In the genomic region with DNA sequence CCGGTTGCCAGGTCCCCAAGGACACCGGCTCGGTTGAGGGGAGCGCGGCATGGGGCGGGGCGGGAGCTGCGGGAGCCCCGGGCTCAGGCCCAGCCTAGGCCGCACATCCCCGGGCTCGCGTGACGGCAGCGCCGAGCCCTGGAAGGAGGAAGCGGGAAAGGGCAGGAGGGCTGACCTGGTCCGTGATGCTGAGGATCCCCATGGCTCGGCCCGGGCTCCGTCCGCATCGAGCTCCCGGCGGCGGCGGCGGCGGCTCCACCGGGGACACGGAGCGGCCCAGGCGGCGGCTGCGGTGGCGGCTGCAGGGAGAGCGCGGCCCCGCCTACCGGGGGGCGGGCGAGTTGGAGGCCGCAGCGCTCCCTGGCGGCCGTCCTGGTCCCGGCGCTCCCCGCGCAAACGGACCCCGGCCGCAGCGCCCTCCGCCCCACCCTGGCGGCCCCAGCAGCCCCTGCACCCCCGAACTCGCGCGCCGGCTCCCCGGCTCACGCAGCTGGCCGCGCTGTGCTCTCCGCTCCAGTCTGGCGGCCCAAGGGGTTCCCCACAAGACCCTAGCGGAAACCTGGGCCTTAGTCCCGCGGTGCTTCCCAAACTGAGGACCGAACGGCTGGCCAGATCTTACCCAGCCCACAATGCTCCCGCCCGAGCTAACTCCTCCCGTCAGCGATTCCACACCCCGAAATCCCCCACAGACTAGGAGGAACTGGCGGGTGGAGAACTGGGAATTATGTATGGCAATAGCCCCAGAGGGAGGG, we compare ENCODE assay signal across 1 cellular context.
A peak's percentile ranks its signal among the peaks of the same experiment; 100 is the strongest.
TF ChIP-seq lines count a peak whose summit lies in the region.

TSS of gene ANKRD52 (minus strand) at position 317 of the 752 bp plus-strand sequence. CDS start at position 202, 115 bp downstream.

TF ChIP-seq in HEK293, 187 proteins besides CTCF, POLR2A, EP300 and RAD21 (continued from another document):
- TF ChIP-seq OSR2 (tag by site-specific recombination; IDR thresholded peaks at IDR 0.05): peak; percentile 54; the same call in 1 of the 2 replicates
- TF ChIP-seq ZFHX2 (tag by site-specific recombination; conservative IDR thresholded peaks at IDR 0.05): peak; percentile 16; the same call in 1 of the 2 replicates
- no peak for TF ChIP-seq ZNF521 (tag by site-specific recombination; IDR thresholded peaks at IDR 0.05)
- TF ChIP-seq SP2 (tag by site-specific recombination; IDR thresholded peaks at IDR 0.05): peak; percentile 57
- no peak for TF ChIP-seq ZNF529 (tag by site-specific recombination; IDR thresholded peaks at IDR 0.05; ENCODE audit: insufficient replicate concordance)
- no peak; the same call in 1 of the 2 replicates for TF ChIP-seq ZNF692 (tag by site-specific recombination; IDR thresholded peaks at IDR 0.05)
- TF ChIP-seq IKZF3 (tag by site-specific recombination; IDR thresholded peaks at IDR 0.05): peak; percentile 59
- no peak for TF ChIP-seq ZBTB49 (tag by site-specific recombination; IDR thresholded peaks at IDR 0.05; ENCODE audit: low read depth)
- TF ChIP-seq ZNF544 (tag by site-specific recombination; IDR thresholded peaks at IDR 0.05): no peak
- no peak for TF ChIP-seq ZNF623 (tag by site-specific recombination; IDR thresholded peaks at IDR 0.05)
- TF ChIP-seq, protein P1, sequence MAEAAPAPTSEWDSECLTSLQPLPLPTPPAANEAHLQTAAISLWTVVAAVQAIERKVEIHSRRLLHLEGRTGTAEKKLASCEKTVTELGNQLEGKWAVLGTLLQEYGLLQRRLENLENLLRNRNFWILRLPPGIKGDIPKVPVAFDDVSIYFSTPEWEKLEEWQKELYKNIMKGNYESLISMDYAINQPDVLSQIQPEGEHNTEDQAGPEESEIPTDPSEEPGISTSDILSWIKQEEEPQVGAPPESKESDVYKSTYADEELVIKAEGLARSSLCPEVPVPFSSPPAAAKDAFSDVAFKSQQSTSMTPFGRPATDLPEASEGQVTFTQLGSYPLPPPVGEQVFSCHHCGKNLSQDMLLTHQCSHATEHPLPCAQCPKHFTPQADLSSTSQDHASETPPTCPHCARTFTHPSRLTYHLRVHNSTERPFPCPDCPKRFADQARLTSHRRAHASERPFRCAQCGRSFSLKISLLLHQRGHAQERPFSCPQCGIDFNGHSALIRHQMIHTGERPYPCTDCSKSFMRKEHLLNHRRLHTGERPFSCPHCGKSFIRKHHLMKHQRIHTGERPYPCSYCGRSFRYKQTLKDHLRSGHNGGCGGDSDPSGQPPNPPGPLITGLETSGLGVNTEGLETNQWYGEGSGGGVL (tag by site-specific recombination; IDR thresholded peaks at IDR 0.05): peak; percentile 72
- TF ChIP-seq REPIN1 (tag by site-specific recombination; IDR thresholded peaks at IDR 0.05; ENCODE audit: low read depth): no peak
- TF ChIP-seq ZNF280C (tag by site-specific recombination; IDR thresholded peaks at IDR 0.05): no peak
- TF ChIP-seq, protein P2, sequence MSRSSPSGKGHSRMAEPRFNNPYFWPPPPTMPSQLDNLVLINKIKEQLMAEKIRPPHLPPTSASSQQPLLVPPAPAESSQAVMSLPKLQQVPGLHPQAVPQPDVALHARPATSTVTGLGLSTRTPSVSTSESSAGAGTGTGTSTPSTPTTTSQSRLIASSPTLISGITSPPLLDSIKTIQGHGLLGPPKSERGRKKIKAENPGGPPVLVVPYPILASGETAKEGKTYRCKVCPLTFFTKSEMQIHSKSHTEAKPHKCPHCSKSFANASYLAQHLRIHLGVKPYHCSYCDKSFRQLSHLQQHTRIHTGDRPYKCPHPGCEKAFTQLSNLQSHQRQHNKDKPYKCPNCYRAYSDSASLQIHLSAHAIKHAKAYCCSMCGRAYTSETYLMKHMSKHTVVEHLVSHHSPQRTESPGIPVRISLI (tag by site-specific recombination; IDR thresholded peaks at IDR 0.05): no peak
- TF ChIP-seq INSM2 (tag by site-specific recombination; IDR thresholded peaks at IDR 0.05): 0 out of 2 replicates have a peak, but pooled peaks have one; percentile 32
- TF ChIP-seq ZNF211 (tag by site-specific recombination; IDR thresholded peaks at IDR 0.05; ENCODE audit: low read depth): no peak
- peak; percentile 62 for TF ChIP-seq GLIS1 (tag by site-specific recombination; IDR thresholded peaks at IDR 0.05)
- TF ChIP-seq MYNN (tag by site-specific recombination; IDR thresholded peaks at IDR 0.05; ENCODE audit: borderline replicate concordance): no peak
- no peak for TF ChIP-seq ZNF558 (tag by site-specific recombination; IDR thresholded peaks at IDR 0.05)
- no peak for TF ChIP-seq KLF7 (tag by site-specific recombination; IDR thresholded peaks at IDR 0.05; ENCODE audit: borderline replicate concordance)
- TF ChIP-seq MEIS1 (CRISPR knock-in tag; IDR thresholded peaks at IDR 0.05; ENCODE audit: borderline replicate concordance): no peak
